8 cellular contexts compared by ENCODE assay signal in the genomic region with DNA sequence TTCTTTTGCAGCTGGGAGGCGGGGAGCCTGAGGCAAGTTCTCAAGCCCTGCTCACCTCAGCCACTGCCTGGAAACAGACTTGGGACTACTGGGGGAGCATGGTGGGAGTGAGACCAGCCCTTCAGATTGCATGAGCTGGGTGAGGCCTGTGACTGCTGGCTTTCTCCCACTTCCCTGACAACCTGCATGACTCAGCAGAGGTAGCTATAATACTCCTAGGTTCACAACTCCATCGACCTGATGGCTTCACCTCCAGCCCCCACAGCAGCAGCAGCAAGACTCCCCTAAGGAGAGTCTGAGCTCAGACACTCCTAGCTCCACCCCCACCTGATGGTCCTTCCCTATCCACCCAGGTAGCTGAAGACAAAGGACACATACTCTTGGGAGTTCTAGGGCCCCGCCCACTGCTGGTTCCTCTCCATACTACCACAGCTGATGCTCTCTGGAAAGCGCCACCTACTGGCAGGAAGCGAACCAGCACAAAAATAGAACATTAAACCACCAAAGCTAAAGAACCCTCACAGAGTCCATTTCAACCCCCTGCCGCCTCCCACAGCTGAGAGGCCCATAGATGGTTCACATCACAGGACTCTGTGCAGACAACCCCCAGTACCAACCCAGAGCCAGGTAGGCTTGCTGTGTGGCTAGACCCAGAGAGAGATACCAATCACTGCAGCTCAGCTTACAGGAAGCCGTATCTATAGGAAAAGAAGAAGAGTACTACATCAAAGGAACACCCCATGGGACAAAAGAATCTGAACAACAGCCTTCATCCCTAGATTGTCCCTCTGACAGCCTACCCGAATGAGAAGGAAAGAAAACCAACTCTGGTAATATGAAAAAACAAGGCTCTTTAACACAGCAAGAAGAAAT.
DNase-seq lines count a peak whose midpoint lies in the region; ATAC-seq and TF ChIP-seq lines count a peak whose summit lies in the region.

No MANE protein-coding gene starts in this region.

- H3K27ac ChIP-seq in HL-60 (replicated peaks) (no peak overlapping the region), osteoblast (ENCODE audit: low read depth, low read length) (no peak overlapping the region)

- H3K4me3 ChIP-seq in HL-60 (replicated peaks; ENCODE audit: insufficient read depth, low read length) = no peak overlapping the region
- H3K4me3 ChIP-seq in osteoblast (ENCODE audit: insufficient read depth, low read length) = no peak overlapping the region

- no peaks in the 10 kb centered on the region for H3K79me2 ChIP-seq in osteoblast (ENCODE audit: insufficient read depth, low read length)

- TF ChIP-seq CTCF in HL-60 (IDR thresholded peaks at IDR 0.05; ENCODE audit: insufficient read depth, low read length) = peak; percentile 19
- TF ChIP-seq CTCF in osteoblast (IDR thresholded peaks at IDR 0.05; ENCODE audit: extremely low read depth, low read depth, low read length) = peak; percentile 66

- H3K4me2 ChIP-seq in osteoblast (ENCODE audit: insufficient read depth, low read length) = no peak overlapping the region

- no peaks in the 10 kb centered on the region for H3K9me3 ChIP-seq in osteoblast (ENCODE audit: low read depth, low read length)

- DNase-seq in AML-193 (lab: John Stamatoyannopoulos, UW) (peak; percentile 8 to 30), HL-60 (ENCODE audit: low read depth in 1 of 2, low spot score in 1 of 2) (peak; percentile 47 to 58), T follicular helper cell (ENCODE audit: low read depth) (peak; percentile 10), dermis blood vessel endothelial cell (peak; percentile 52), osteoblast (ENCODE audit: insufficient read length, low spot score, missing footprints) (no peak)

- H3K36me3 ChIP-seq in osteoblast (ENCODE audit: insufficient read depth, low read length) = peaks cover under 1% of the 10 kb centered on the region

- H3K4me1 ChIP-seq in osteoblast (ENCODE audit: insufficient read depth, low read length) = no peaks in the 10 kb centered on the region

- peaks cover 3% of the 10 kb centered on the region for H4K20me1 ChIP-seq in osteoblast (ENCODE audit: insufficient read depth, low read length)

- ATAC-seq in GM21737 (IDR thresholded peaks at IDR 0.05; ENCODE audit: unreplicated experiment) (no peak), GM19351 (IDR thresholded peaks at IDR 0.05; ENCODE audit: unreplicated experiment) (no peak), GM19023 (IDR thresholded peaks at IDR 0.05; ENCODE audit: unreplicated experiment) (no peak)

- no peak overlapping the region for H2AFZ ChIP-seq in osteoblast (ENCODE audit: low read length)

- H3K27me3 ChIP-seq in HL-60 (ENCODE audit: insufficient read depth, poor library complexity, severe bottlenecking) = no peaks in the 10 kb centered on the region
- no peaks in the 10 kb centered on the region for H3K27me3 ChIP-seq in osteoblast (ENCODE audit: insufficient read depth, low read length)
